ENCODE assay signal across 13 cellular contexts in genomic region chr2:68739261-68740183, GRCh38. TPM values are rescaled to one million over a fixed set of nuclear protein-coding genes. Genes with fewer than 3 reads are reported as not detected.
A peak's percentile ranks its signal among the peaks of the same experiment; 100 is the strongest.
DNase-seq lines count a peak whose midpoint lies in the region; ATAC-seq and TF ChIP-seq lines count a peak whose summit lies in the region.
"Had no signal": no experiment of that assay in that cellular context is flagged by ENCODE, and none has a peak within 500 bp of the region (broad histone marks: within the 10 kb centered on the region; RNA-seq: fewer than 3 reads in every experiment).

No MANE protein-coding gene starts in this region.

- H3K4me1 Mint-ChIP-seq in activated T-cell treated with anti-CD3 and anti-CD28 coated beads, Interleukin-2, amount 50 U/mL, for 72 hours (ENCODE audit: low read depth), result peaks cover 72% of the 10 kb centered on the region
- peaks cover 63% of the 10 kb centered on the region for H3K4me1 Mint-ChIP-seq in stimulated activated memory B cell treated with anti-CD40 and anti-IgM and Interleukin-4, amounts not matched to agents 10 μg/mL and 1 μg/mL and 100 μg/mL, for 72 hours

- no peaks in the 10 kb centered on the region for H3K9me3 Mint-ChIP-seq in activated T-cell treated with anti-CD3 and anti-CD28 coated beads, Interleukin-2, amount 50 U/mL, for 72 hours
- H3K9me3 Mint-ChIP-seq in stimulated activated memory B cell treated with anti-CD40 and anti-IgM and Interleukin-4, amounts not matched to agents 10 μg/mL and 1 μg/mL and 100 μg/mL, for 72 hours, result no peaks in the 10 kb centered on the region
- H3K9me3 Mint-ChIP-seq: activated T-cell treated with anti-CD3 and anti-CD28 coated beads, Interleukin-2, amount 50 U/mL, for 4 hours had no signal

- H3K9ac ChIP-seq in colonic mucosa (ENCODE audit: low read depth in 2 of 2, low read length in 2 of 2), result no peak overlapping the region

- ATAC-seq in activated T-cell treated with anti-CD3 and anti-CD28 coated beads, Interleukin-2, amount 50 U/mL, for 72 hours (replicated peaks in 1 of 2), result no peak
- peak; percentile 60 for ATAC-seq in stimulated activated memory B cell treated with anti-CD40 and anti-IgM and Interleukin-4, amounts not matched to agents 10 μg/mL and 1 μg/mL and 100 μg/mL, for 72 hours

- peak overlapping the region; percentile 71 for H3K27ac Mint-ChIP-seq in activated T-cell treated with anti-CD3 and anti-CD28 coated beads, Interleukin-2, amount 50 U/mL, for 72 hours
- H3K27ac Mint-ChIP-seq in stimulated activated memory B cell treated with anti-CD40 and anti-IgM and Interleukin-4, amounts not matched to agents 10 μg/mL and 1 μg/mL and 100 μg/mL, for 72 hours, result no peak overlapping the region

- TF ChIP-seq POLR2A in NB4 (IDR thresholded peaks at IDR 0.05; ENCODE audit: extremely low read depth, insufficient read length), result no peak

- H3K4me3 ChIP-seq in NB4 (ENCODE audit: low read depth, low read length), result no peak overlapping the region
- H3K4me3 ChIP-seq in colonic mucosa, result no peak overlapping the region
- H3K4me3 ChIP-seq: vagina had no signal

- peak overlapping the region; percentile 66 for H3K27ac ChIP-seq in colonic mucosa
- H3K27ac ChIP-seq: vagina had no signal

- TF ChIP-seq CTCF in NB4 (IDR thresholded peaks at IDR 0.05; ENCODE audit: low read depth, low read length) (no peak), colonic mucosa (IDR thresholded peaks at IDR 0.05) (no peak)

- intact Hi-C loops in colonic mucosa (cut with DNase I), result no loop called here

- H3K27me3 ChIP-seq in colonic mucosa, result no peaks in the 10 kb centered on the region
- H3K27me3 ChIP-seq: vagina had no signal

- no peaks in the 10 kb centered on the region for H3K27me3 Mint-ChIP-seq in activated T-cell treated with anti-CD3 and anti-CD28 coated beads, Interleukin-2, amount 50 U/mL, for 72 hours (ENCODE audit: low read depth)
- no peaks in the 10 kb centered on the region for H3K27me3 Mint-ChIP-seq in stimulated activated memory B cell treated with anti-CD40 and anti-IgM and Interleukin-4, amounts not matched to agents 10 μg/mL and 1 μg/mL and 100 μg/mL, for 72 hours

- no peaks in the 10 kb centered on the region for H3K9me3 ChIP-seq in colonic mucosa
- H3K9me3 ChIP-seq: vagina had no signal

- no peaks in the 10 kb centered on the region for H3K36me3 ChIP-seq in colonic mucosa
- H3K36me3 ChIP-seq: vagina had no signal

- DNase-seq in activated T-cell treated with anti-CD3 and anti-CD28 coated beads, Interleukin-2, amount 50 U/mL, for 72 hours, result no peak
- no peak for DNase-seq in activated T-cell treated with anti-CD3 and anti-CD28 coated beads, Interleukin-2, amount 50 U/mL, for 1 hour
- DNase-seq in NB4 (ENCODE audit: low read depth) (peak; percentile 64), colonic mucosa (peak; percentile 17), NCI-H1417 (lab: John Stamatoyannopoulos, UW) (no peak), midbrain (lab: John Stamatoyannopoulos, UW) (no peak)
- DNase-seq in effector CD4-positive, alpha-beta T cell, result no peak
- DNase-seq: activated T-cell treated with anti-CD3 and anti-CD28 coated beads, Interleukin-2, amount 50 U/mL, for 4 hours; erythroblast; H7; NCI-H2081 treated with DMSO at 0.1 percent for 48 hours had no signal

- H3K4me1 ChIP-seq in colonic mucosa, result peaks cover 6% of the 10 kb centered on the region

- H3K4me3 Mint-ChIP-seq in activated T-cell treated with anti-CD3 and anti-CD28 coated beads, Interleukin-2, amount 50 U/mL, for 72 hours, result no peak overlapping the region
- H3K4me3 Mint-ChIP-seq in stimulated activated memory B cell treated with anti-CD40 and anti-IgM and Interleukin-4, amounts not matched to agents 10 μg/mL and 1 μg/mL and 100 μg/mL, for 72 hours, result peak overlapping the region; percentile 72
- H3K4me3 Mint-ChIP-seq: activated T-cell treated with anti-CD3 and anti-CD28 coated beads, Interleukin-2, amount 50 U/mL, for 4 hours had no signal

- H3K36me3 Mint-ChIP-seq in activated T-cell treated with anti-CD3 and anti-CD28 coated beads, Interleukin-2, amount 50 U/mL, for 72 hours (ENCODE audit: insufficient read depth in 2 of 2), result peaks cover 5 to 14% of the 10 kb centered on the region in 2 donors
- peaks cover 30% of the 10 kb centered on the region for H3K36me3 Mint-ChIP-seq in stimulated activated memory B cell treated with anti-CD40 and anti-IgM and Interleukin-4, amounts not matched to agents 10 μg/mL and 1 μg/mL and 100 μg/mL, for 72 hours

RNA-seq across cellular contexts. Expression of gene ARHGAP25, which starts 4.9 kb away (rescaled TPM):
- 10 to 100 TPM; 38.3 to 49.5 TPM for total RNA-seq in activated T-cell treated with anti-CD3 and anti-CD28 coated beads, Interleukin-2, amount 50 U/mL, for 72 hours
- total RNA-seq in colonic mucosa, result 1 to 10 TPM; 3.6 to 3.7 TPM

Comparison
In these comparisons a context has a peak if more than half of its experiments do, and no peak if none do; other contexts are left out.
1. DNase-seq: peak in NB4 (single experiment) and colonic mucosa (single experiment); none in activated T-cell treated with anti-CD3 and anti-CD28 coated beads, Interleukin-2, amount 50 U/mL, for 72 hours (0 of 2), activated T-cell treated with anti-CD3 and anti-CD28 coated beads, Interleukin-2, amount 50 U/mL, for 1 hour (single experiment), NCI-H1417 (0 of 3), midbrain (single experiment) and effector CD4-positive, alpha-beta T cell (single experiment).
2. RNA of gene ARHGAP25, which starts 4.9 kb away (total RNA-seq): 38.3 to 49.5 TPM in activated T-cell treated with anti-CD3 and anti-CD28 coated beads, Interleukin-2, amount 50 U/mL, for 72 hours; 3.6 to 3.7 TPM in colonic mucosa; every median in the first group is over 4 times any median in the second.